10 cellular contexts compared by ENCODE assay signal in genomic region chr17:10021239-10021638, GRCh38.
DNase-seq lines count a peak whose midpoint lies in the region; ATAC-seq, FAIRE-seq and TF ChIP-seq lines count a peak whose summit lies in the region.
"Had no signal": no experiment of that assay in that cellular context is flagged by ENCODE, and none has a peak within 500 bp of the region (broad histone marks: within the 10 kb centered on the region; RNA-seq: fewer than 3 reads in every experiment).

No MANE protein-coding gene starts in this region.

- WGBS in adrenal gland, 4 donors: 15 to 21% (median 20%) methylated on average over 12 of the region's 12 CpGs

- intact Hi-C loops in adrenal gland (cut with DNase I): no loop called here
- intact Hi-C loops in left ventricle myocardium superior (cut with micrococcal nuclease): no loop called here

- peaks cover 0 to 11% of the 10 kb centered on the region in 2 donors for H3K4me1 ChIP-seq in adrenal gland (replicated peaks in 1 of 2)
- H3K4me1 ChIP-seq: breast epithelium had no signal

- no peak overlapping the region for H3K4me3 ChIP-seq in adrenal gland
- H3K4me3 ChIP-seq: breast epithelium had no signal

- peak; percentile 55 for ATAC-seq in left ventricle myocardium superior
- ATAC-seq in HG03354 (IDR thresholded peaks at IDR 0.05; ENCODE audit: poor library complexity, severe bottlenecking, unreplicated experiment): no peak
- ATAC-seq in GM21381 (IDR thresholded peaks at IDR 0.05; ENCODE audit: unreplicated experiment): no peak

- peak; percentile 26 for FAIRE-seq in GM18507 (lab: Jason Lieb, UNC)

- no peaks in the 10 kb centered on the region for H3K36me3 ChIP-seq in adrenal gland (replicated peaks in 1 of 2)
- H3K36me3 ChIP-seq: breast epithelium had no signal

- no peak overlapping the region for H3K27ac ChIP-seq in adrenal gland

- no peaks in the 10 kb centered on the region for H3K9me3 ChIP-seq in adrenal gland (replicated peaks in 1 of 3)
- H3K9me3 ChIP-seq: breast epithelium had no signal

- no peak for TF ChIP-seq POLR2A in adrenal gland (IDR thresholded peaks at IDR 0.05)

- TF ChIP-seq CTCF in adrenal gland (IDR thresholded peaks at IDR 0.05): no peak

- DNase-seq in GM18507 (ENCODE audit: extremely low spot score, insufficient read length, low read depth) (no peak), adrenal gland (peak in 4 of 7 donors; percentile 36 to 64 (median 58)), left ventricle myocardium superior (peak; percentile 54), retina (peak; percentile 56), COR-L47 (lab: John Stamatoyannopoulos, UW) (no peak)
- DNase-seq in activated naive CD4-positive, alpha-beta T cell treated with Interleukin-2 at 50 U/mL for 16 hours: no peak
- DNase-seq: activated T-cell treated with anti-CD3 and anti-CD28 coated beads, Interleukin-2, amount 50 U/mL, for 1 hour had no signal

- H3K27me3 ChIP-seq in adrenal gland: no peaks in the 10 kb centered on the region
- H3K27me3 ChIP-seq: breast epithelium had no signal

Comparison
In these comparisons a context has a peak if more than half of its experiments do, and no peak if none do; other contexts are left out.
1. DNase-seq: peak in adrenal gland (4 of 7), left ventricle myocardium superior (single experiment) and retina (single experiment); none in GM18507 (single experiment), activated naive CD4-positive, alpha-beta T cell treated with Interleukin-2 at 50 U/mL for 16 hours (single experiment) and COR-L47 (single experiment).